Comparison of ENCODE assay signal across 1 cellular context in the genomic region with DNA sequence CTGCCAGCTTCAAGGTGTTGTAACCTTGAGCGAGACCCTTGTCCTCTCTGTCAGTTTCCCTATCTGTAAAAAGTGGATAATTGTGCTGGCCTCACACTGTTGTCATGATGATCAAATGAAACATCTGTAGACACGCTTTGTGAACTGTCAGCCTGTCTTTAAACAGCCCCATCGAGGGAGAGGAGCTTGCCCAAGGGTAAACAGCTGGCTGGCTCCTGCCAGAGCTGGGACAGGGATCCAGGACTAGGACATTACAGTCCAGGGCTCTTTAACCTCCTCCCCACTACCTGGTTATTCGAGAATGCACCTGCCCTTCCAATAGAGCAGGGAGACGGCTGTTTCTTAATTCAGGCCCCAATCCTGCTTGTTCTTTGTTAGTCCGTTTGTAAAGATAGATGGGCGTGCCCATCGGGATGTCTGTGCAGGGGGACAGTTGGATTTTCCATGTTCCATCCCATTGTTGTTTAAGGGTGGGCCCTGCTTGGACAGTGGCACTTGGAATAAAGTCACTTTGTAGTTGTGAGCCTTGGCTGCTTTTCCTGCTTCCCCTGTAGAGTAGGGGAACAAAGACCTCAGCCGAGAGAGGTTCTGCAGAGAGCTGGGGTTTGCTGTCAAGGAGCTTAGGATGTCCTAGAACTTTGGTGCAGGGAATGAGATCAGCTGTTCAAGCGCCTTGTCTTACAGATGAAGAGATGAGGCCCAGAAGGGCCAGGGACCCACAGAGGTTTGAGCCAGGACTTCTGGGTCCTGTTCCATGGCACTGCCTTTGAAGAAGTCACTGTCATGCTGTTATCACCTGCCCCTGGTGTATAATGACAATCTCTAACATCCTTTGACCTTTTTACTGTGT.
TF ChIP-seq lines count a peak whose summit lies in the region.

No MANE protein-coding gene starts in this region.

TF ChIP-seq in HCT116, 20 proteins besides CTCF, POLR2A, EP300 and RAD21 (continued from another document):
- no peak for TF ChIP-seq REST (IDR thresholded peaks at IDR 0.05; ENCODE audit: low read depth)
- no peak for TF ChIP-seq SRF (IDR thresholded peaks at IDR 0.05; ENCODE audit: low read depth)
- TF ChIP-seq ELF1 (IDR thresholded peaks at IDR 0.05; ENCODE audit: borderline replicate concordance, low read depth) = no peak
- TF ChIP-seq MAX (IDR thresholded peaks at IDR 0.05) = no peak
- no peak for TF ChIP-seq EGR1 (IDR thresholded peaks at IDR 0.05; ENCODE audit: low read depth)
- no peak for TF ChIP-seq ZFX (IDR thresholded peaks at IDR 0.05)
- TF ChIP-seq EZH2 (IDR thresholded peaks at IDR 0.05) = no peak
- no peak for TF ChIP-seq TCF7L2 (IDR thresholded peaks at IDR 0.05; ENCODE audit: borderline replicate concordance, extremely low read depth, insufficient read depth, insufficient read length)
- TF ChIP-seq SP1 (IDR thresholded peaks at IDR 0.05; ENCODE audit: low read depth) = no peak
- no peak for TF ChIP-seq EZH2phosphoT487 (IDR thresholded peaks at IDR 0.05; ENCODE audit: borderline replicate concordance)
- TF ChIP-seq ZNF274 (IDR thresholded peaks at IDR 0.05; ENCODE audit: low read depth, low read length) = no peak
- no peak for TF ChIP-seq YY1 (IDR thresholded peaks at IDR 0.05; ENCODE audit: extremely low read depth, insufficient replicate concordance, low read depth, low read length)
- no peak for TF ChIP-seq POLR2AphosphoS5 (IDR thresholded peaks at IDR 0.05; ENCODE audit: low read depth, low read length)
- no peak for TF ChIP-seq CBX3 (IDR thresholded peaks at IDR 0.05; ENCODE audit: low read depth)
- TF ChIP-seq SIN3A (IDR thresholded peaks at IDR 0.05; ENCODE audit: low read depth) = no peak
- TF ChIP-seq JUND (IDR thresholded peaks at IDR 0.05) = no peak
- no peak for TF ChIP-seq CEBPB (IDR thresholded peaks at IDR 0.05; ENCODE audit: low read depth)
- TF ChIP-seq ATF3 (IDR thresholded peaks at IDR 0.05) = no peak
